In genomic region chr2:72915076-72915906, GRCh38 we compare ENCODE assay signal across 9 cellular contexts. TPM values are rescaled to one million over a fixed set of nuclear protein-coding genes. Genes with fewer than 3 reads are reported as not detected.
A peak's percentile ranks its signal among the peaks of the same experiment; 100 is the strongest.
DNase-seq lines count a peak whose midpoint lies in the region; ATAC-seq and TF ChIP-seq lines count a peak whose summit lies in the region.
"Had no signal": no experiment of that assay in that cellular context is flagged by ENCODE, and none has a peak within 500 bp of the region (broad histone marks: within the 10 kb centered on the region; RNA-seq: fewer than 3 reads in every experiment).

No MANE protein-coding gene starts in this region.

- H3K27me3 Mint-ChIP-seq in stimulated activated memory B cell treated with anti-CD40 and anti-IgM and Interleukin-4, amounts not matched to agents 10 μg/mL and 1 μg/mL and 100 μg/mL, for 72 hours = peaks cover 82% of the 10 kb centered on the region

- no peaks in the 10 kb centered on the region for H3K9me3 Mint-ChIP-seq in stimulated activated memory B cell treated with anti-CD40 and anti-IgM and Interleukin-4, amounts not matched to agents 10 μg/mL and 1 μg/mL and 100 μg/mL, for 72 hours

- TF ChIP-seq RAD21 in SK-N-SH (IDR thresholded peaks at IDR 0.05; ENCODE audit: low read length) = no peak

- H2AFZ ChIP-seq in SK-N-SH (ENCODE audit: low read depth) = no peak overlapping the region

- peaks cover 36% of the 10 kb centered on the region for H3K4me1 Mint-ChIP-seq in stimulated activated memory B cell treated with anti-CD40 and anti-IgM and Interleukin-4, amounts not matched to agents 10 μg/mL and 1 μg/mL and 100 μg/mL, for 72 hours

- H3K27ac ChIP-seq in SK-N-SH (ENCODE audit: low read depth in 2 of 2, low read length in 1 of 2) = no peak overlapping the region
- H3K27ac ChIP-seq in WERI-Rb-1 = peak overlapping the region; percentile 56
- no peak overlapping the region for H3K27ac ChIP-seq in iPS-20b (ENCODE audit: low read length)
- H3K27ac ChIP-seq in caudate nucleus (ENCODE audit: low read depth, low read length) = no peak overlapping the region
- H3K27ac ChIP-seq: tibial nerve had no signal

- H3K36me3 Mint-ChIP-seq in stimulated activated memory B cell treated with anti-CD40 and anti-IgM and Interleukin-4, amounts not matched to agents 10 μg/mL and 1 μg/mL and 100 μg/mL, for 72 hours = no peaks in the 10 kb centered on the region

- POLR2A ChIA-PET in SK-N-SH (lab: Yijun Ruan, JAX) = no interaction called here

- DNase-seq in SK-N-SH (peak; percentile 40), WERI-Rb-1 (no peak), HK-2 (ENCODE audit: unreplicated experiment) (no peak), caudate nucleus (lab: John Stamatoyannopoulos, UW) (no peak)

- H3K9me3 ChIP-seq in SK-N-SH = no peaks in the 10 kb centered on the region
- H3K9me3 ChIP-seq in WERI-Rb-1 (ENCODE audit: severe bottlenecking) = peaks cover 7% of the 10 kb centered on the region
- peaks cover 2% of the 10 kb centered on the region; the same call in 1 of the 2 replicates for H3K9me3 ChIP-seq in iPS-20b (ENCODE audit: insufficient read depth, low read depth, low read length)
- H3K9me3 ChIP-seq: tibial nerve had no signal

- peak overlapping the region; percentile 84 for H3K27ac Mint-ChIP-seq in stimulated activated memory B cell treated with anti-CD40 and anti-IgM and Interleukin-4, amounts not matched to agents 10 μg/mL and 1 μg/mL and 100 μg/mL, for 72 hours

- H3F3A ChIP-seq in SK-N-SH (replicated peaks; ENCODE audit: insufficient read depth) = no peaks in the 10 kb centered on the region

- TF ChIP-seq EP300 in SK-N-SH (IDR thresholded peaks at IDR 0.05; ENCODE audit: borderline replicate concordance in 1 of 2, low read depth in 1 of 2, low read length in 1 of 2) = no peak

- CTCF ChIA-PET in SK-N-SH (lab: Yijun Ruan, JAX) = interaction anchor here (0.6 to 4.3 kb wide), 11 partner anchors 11 to 262 kb away, joined by 3 to 24 read pairs (median 9); partner anchors contain the start of gene SPR

- no peak overlapping the region for H3K4me3 ChIP-seq in SK-N-SH (ENCODE audit: low read depth in 2 of 2, low read length in 1 of 2)
- H3K4me3 ChIP-seq in WERI-Rb-1 (ENCODE audit: low read depth, low read length) = peak overlapping the region; percentile 55
- peak overlapping the region; percentile 61 for H3K4me3 ChIP-seq in iPS-20b (ENCODE audit: low read length)

- no peaks in the 10 kb centered on the region for H3K79me2 ChIP-seq in SK-N-SH (ENCODE audit: insufficient read depth)

- H3K36me3 ChIP-seq in SK-N-SH (replicated peaks in 1 of 2; ENCODE audit: control insufficient read depth in 1 of 2, insufficient read depth in 2 of 2, low read length in 1 of 2) (no peaks in the 10 kb centered on the region), WERI-Rb-1 (no peaks in the 10 kb centered on the region), iPS-20b (ENCODE audit: insufficient read depth, low read depth, low read length) (no peaks in the 10 kb centered on the region)
- H3K36me3 ChIP-seq: tibial nerve had no signal

- WGBS in SK-N-SH (ENCODE audit: low lambda C conversion rate) = 13% methylated on average over 28 of the region's 33 CpGs

- no peaks in the 10 kb centered on the region for H3K9me2 ChIP-seq in SK-N-SH

- H3K4me3 Mint-ChIP-seq in stimulated activated memory B cell treated with anti-CD40 and anti-IgM and Interleukin-4, amounts not matched to agents 10 μg/mL and 1 μg/mL and 100 μg/mL, for 72 hours = peak overlapping the region; percentile 72

- H3K27me3 ChIP-seq in SK-N-SH (ENCODE audit: insufficient read depth) (peaks cover 88% of the 10 kb centered on the region), WERI-Rb-1 (ENCODE audit: insufficient read depth, low read depth, severe bottlenecking) (peaks cover 28% of the 10 kb centered on the region), iPS-20b (ENCODE audit: insufficient read depth, low read length) (peaks cover 100% of the 10 kb centered on the region)

- peaks cover 29% of the 10 kb centered on the region for H4K20me1 ChIP-seq in SK-N-SH (ENCODE audit: insufficient read depth)

- H3K9ac ChIP-seq in SK-N-SH = no peak overlapping the region
- H3K9ac ChIP-seq in iPS-20b (ENCODE audit: low read depth, low read length) = no peak overlapping the region

- TF ChIP-seq CTCF in SK-N-SH (IDR thresholded peaks at IDR 0.05) = no peak
- TF ChIP-seq CTCF in WERI-Rb-1 (IDR thresholded peaks at IDR 0.05; ENCODE audit: low read depth, low read length) = no peak

- H3K4me1 ChIP-seq in SK-N-SH (ENCODE audit: control insufficient read depth in 1 of 2, insufficient read depth in 2 of 2, low read depth in 1 of 2, low read length in 1 of 2) (peaks cover 6 to 12% of the 10 kb centered on the region in 2 experiments; a peak in 2 of 4 replicates), iPS-20b (ENCODE audit: insufficient read depth, low read length) (peaks cover 24% of the 10 kb centered on the region; the same call in 1 of the 2 replicates)

- peak overlapping the region; percentile 57; the same call in 1 of the 2 replicates for H3K4me2 ChIP-seq in SK-N-SH

- no peak for ATAC-seq in SK-N-SH treated with all-trans-retinoic acid at 6 μM for 48 hours
- ATAC-seq in stimulated activated memory B cell treated with anti-CD40 and anti-IgM and Interleukin-4, amounts not matched to agents 10 μg/mL and 1 μg/mL and 100 μg/mL, for 72 hours = no peak
- no peak for ATAC-seq in GM18873 (IDR thresholded peaks at IDR 0.05; ENCODE audit: low FRiP score, unreplicated experiment)

TF ChIP-seq in SK-N-SH, 30 proteins besides CTCF, POLR2A, EP300 and RAD21:
- TF ChIP-seq ELF1 (IDR thresholded peaks at IDR 0.05) = no peak
- peak; percentile 99 for TF ChIP-seq EZH2phosphoT487 (IDR thresholded peaks at IDR 0.05; ENCODE audit: borderline replicate concordance, low read depth)

TF ChIP-seq in SK-N-SH treated with all-trans-retinoic acid at 6 μM for 48 hours, 23 proteins besides CTCF, POLR2A, EP300 and RAD21:
- no peak for TF ChIP-seq GLIS3 (CRISPR knock-in tag; IDR thresholded peaks at IDR 0.05)
- TF ChIP-seq PPARA (CRISPR knock-in tag; IDR thresholded peaks at IDR 0.05; ENCODE audit: borderline replicate concordance) = no peak
- no peak for TF ChIP-seq ZFP3 (CRISPR knock-in tag; IDR thresholded peaks at IDR 0.05)
- no peak for TF ChIP-seq TSHZ2 (CRISPR knock-in tag; IDR thresholded peaks at IDR 0.05)
- TF ChIP-seq CSDC2 (CRISPR knock-in tag; IDR thresholded peaks at IDR 0.05) = no peak
- TF ChIP-seq TOX (CRISPR knock-in tag; IDR thresholded peaks at IDR 0.05; ENCODE audit: borderline replicate concordance) = no peak
- TF ChIP-seq TCF4 (CRISPR knock-in tag; IDR thresholded peaks at IDR 0.05; ENCODE audit: borderline replicate concordance) = no peak

RNA-seq across cellular contexts. Expression of gene EMX1, which starts 2.0 kb away (rescaled TPM):
- polyA plus RNA-seq in SK-N-SH (2012; rRNA removed) = not detected in 2 replicates
- not detected in 2 replicates for polyA plus RNA-seq in SK-N-SH (2012; cell fraction: cytosol; rRNA removed)
- polyA plus RNA-seq in SK-N-SH (2012; cell fraction: nucleus; rRNA removed) = not detected in 2 replicates

RNA-seq across cellular contexts. Expression of gene SPR, which starts 28.1 kb away (rescaled TPM):
- 25.7 and 27.5 TPM in 2 replicates for polyA plus RNA-seq in SK-N-SH (2012; rRNA removed)
- 27.8 and 30.1 TPM in 2 replicates for polyA plus RNA-seq in SK-N-SH (2012; cell fraction: cytosol; rRNA removed)
- polyA plus RNA-seq in SK-N-SH (2012; cell fraction: nucleus; rRNA removed) = 15.1 and 18.6 TPM in 2 replicates

Comparison
In these comparisons a context has a peak if more than half of its experiments do, and no peak if none do; other contexts are left out.
1. H3K4me3 ChIP-seq: peak in WERI-Rb-1 (single experiment) and iPS-20b (single experiment); none in SK-N-SH (0 of 2).